19 cellular contexts compared by ENCODE assay signal in the genomic region with DNA sequence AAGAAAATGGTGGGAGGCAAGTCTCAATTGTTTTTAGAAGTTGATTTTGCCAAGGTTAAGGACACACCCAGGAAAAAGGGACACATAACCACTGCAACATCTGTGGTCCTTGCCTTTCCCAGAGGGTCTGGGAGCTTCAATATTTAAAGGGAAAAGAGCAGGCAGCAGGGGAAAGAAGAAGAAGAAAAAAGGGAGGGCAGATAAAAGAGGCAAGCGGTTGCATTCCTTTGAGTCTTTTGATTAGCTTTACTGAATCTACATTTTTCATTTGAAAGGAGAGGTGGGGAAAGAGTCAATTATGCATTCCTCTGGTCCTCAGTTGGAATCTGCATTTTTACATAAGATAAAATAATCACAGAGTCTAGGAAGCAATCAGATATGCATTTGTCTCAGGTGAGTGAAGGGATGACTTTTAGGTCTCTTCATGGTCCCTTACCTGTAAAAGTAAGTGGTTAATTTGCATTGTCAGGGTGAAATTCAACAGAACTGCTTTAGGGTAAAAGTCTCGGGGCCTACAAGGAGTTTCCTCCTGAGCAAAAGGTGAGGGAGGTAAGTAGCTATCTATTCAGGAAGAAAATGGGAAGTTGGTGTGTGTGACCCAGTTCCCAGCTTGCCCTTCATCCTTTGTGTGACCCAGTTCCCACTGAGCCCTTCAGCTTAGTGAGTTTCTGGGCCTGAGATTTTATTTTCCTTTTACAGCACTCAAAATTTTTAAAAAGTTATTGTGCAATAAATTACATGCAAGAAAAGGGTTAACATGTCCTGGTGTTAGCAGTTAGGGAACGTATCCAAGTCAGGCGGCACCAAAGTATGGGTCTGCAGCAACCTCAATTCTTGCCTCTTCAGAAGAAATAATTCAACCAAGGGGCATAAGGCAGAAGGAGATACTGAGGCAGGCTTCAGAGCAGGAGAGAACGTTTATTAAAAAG.
"Had no signal": no experiment of that assay in that cellular context is flagged by ENCODE, and none has a peak within 500 bp of the region (broad histone marks: within the 10 kb centered on the region; RNA-seq: fewer than 3 reads in every experiment).

No MANE protein-coding gene starts in this region.

- H3K36me3 ChIP-seq: colonic mucosa, sigmoid colon, stomach, thoracic aorta, transverse colon had no signal

- H3K27ac Mint-ChIP-seq: endodermal cell; stimulated activated naive B cell treated with anti-CD40 and anti-IgM and Interleukin-4, amounts not matched to agents 10 μg/mL and 1 μg/mL and 100 μg/mL, for 72 hours had no signal

- H3K4me3 Mint-ChIP-seq: endodermal cell; naive thymus-derived CD8-positive, alpha-beta T cell; neural crest cell; stimulated activated naive B cell treated with anti-CD40 and anti-IgM and Interleukin-4, amounts not matched to agents 10 μg/mL and 1 μg/mL and 100 μg/mL, for 72 hours had no signal

- H3K4me1 ChIP-seq: colonic mucosa, foreskin keratinocyte, sigmoid colon, stomach, transverse colon had no signal

- H3K9me3 ChIP-seq: colonic mucosa, mucosa of descending colon, thoracic aorta, transverse colon had no signal

- H3K4me1 Mint-ChIP-seq: naive thymus-derived CD8-positive, alpha-beta T cell; neural crest cell; stimulated activated naive B cell treated with anti-CD40 and anti-IgM and Interleukin-4, amounts not matched to agents 10 μg/mL and 1 μg/mL and 100 μg/mL, for 72 hours had no signal

- H3K27ac ChIP-seq: colonic mucosa, foreskin keratinocyte, sigmoid colon, skin epidermis, stomach, thoracic aorta, transverse colon had no signal

- H3K4me3 ChIP-seq: colonic mucosa, mucosa of descending colon, sigmoid colon, skin epidermis, stomach, thoracic aorta, transverse colon had no signal

- ATAC-seq: foreskin keratinocyte; mucosa of descending colon; naive thymus-derived CD8-positive, alpha-beta T cell; stimulated activated naive B cell treated with anti-CD40 and anti-IgM and Interleukin-4, amounts not matched to agents 10 μg/mL and 1 μg/mL and 100 μg/mL, for 72 hours had no signal

- DNase-seq: colonic mucosa; effector CD4-positive, alpha-beta T cell; endodermal cell; erythroblast; foreskin keratinocyte; kidney glomerular epithelial cell; mucosa of descending colon; naive thymus-derived CD8-positive, alpha-beta T cell; posterior cingulate gyrus; sigmoid colon; stimulated activated CD4-positive, alpha-beta T cell treated with anti-CD3 and anti-CD28 coated beads, Interleukin-2, amount 100 ng/mL, for 24 hours; stimulated activated CD4-positive, alpha-beta T cell treated with anti-CD3 and anti-CD28 coated beads, Interleukin-4, amount 100 ng/mL, for 4 hours; stimulated activated naive B cell treated with anti-CD40 and anti-IgM and Interleukin-4, amounts not matched to agents 10 μg/mL and 1 μg/mL and 100 μg/mL, for 72 hours; stomach; substantia nigra; transverse colon had no signal

- H3K27me3 ChIP-seq: colonic mucosa, foreskin keratinocyte, sigmoid colon, stomach, transverse colon had no signal
